In the genomic region with DNA sequence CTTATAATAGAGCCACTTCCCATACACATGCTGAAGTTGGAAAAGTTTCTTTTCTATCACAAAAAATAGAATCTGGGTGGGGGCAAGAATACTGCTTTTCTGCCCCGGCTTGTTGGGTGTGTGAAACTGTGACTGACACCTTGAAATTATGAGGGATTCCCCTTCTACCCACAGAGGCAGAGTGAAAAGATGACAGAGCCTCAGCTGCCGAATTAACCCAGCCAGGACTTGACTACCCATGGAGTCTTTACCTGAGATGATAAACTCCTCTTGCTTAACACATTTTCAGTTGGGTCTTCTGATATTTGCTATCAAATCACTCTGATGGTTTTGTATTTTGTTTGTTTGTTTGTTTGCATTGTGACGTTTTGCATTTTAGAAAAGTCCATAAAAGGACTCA, we compare ENCODE assay signal across 1 cellular context.
TF ChIP-seq lines count a peak whose summit lies in the region.

No MANE protein-coding gene starts in this region.

TF ChIP-seq in SK-N-SH treated with all-trans-retinoic acid at 6 μM for 48 hours, 23 proteins besides CTCF, POLR2A, EP300 and RAD21 (continued from another document):
- no peak for TF ChIP-seq POU6F1 (CRISPR knock-in tag; IDR thresholded peaks at IDR 0.05; ENCODE audit: borderline replicate concordance, low read depth)
